Comparison of ENCODE assay signal across 26 cellular contexts in genomic region chr6:136668571-136668970, GRCh38.
DNase-seq lines count a peak whose midpoint lies in the region; ATAC-seq, FAIRE-seq and TF ChIP-seq lines count a peak whose summit lies in the region.
"Had no signal": no experiment of that assay in that cellular context is flagged by ENCODE, and none has a peak within 500 bp of the region (broad histone marks: within the 10 kb centered on the region; RNA-seq: fewer than 3 reads in every experiment).

No MANE protein-coding gene starts in this region.

- H3K36me3 ChIP-seq in PC-3 (ENCODE audit: low read depth, low read length) (no peaks in the 10 kb centered on the region), astrocyte (ENCODE audit: insufficient read depth, low read length) (no peaks in the 10 kb centered on the region), thyroid gland (no peaks in the 10 kb centered on the region)

- no TSS peak for BruUV-seq in PC-3 (replicated peaks; lab: Mats Ljungman, UMichigan)

- intact Hi-C loops in PC-3 (cut with micrococcal nuclease): loop anchor here (5.0 to 10.0 kb wide), 2 partner anchors 46 to 124 kb away; partner anchors contain the start of gene MAP3K5
- intact Hi-C loops in thyroid gland (cut with DNase I): no loop called here

- H3K9me3 Mint-ChIP-seq in astrocyte (ENCODE audit: unreplicated experiment): no peaks in the 10 kb centered on the region
- H3K9me3 Mint-ChIP-seq: GM23338, H9 had no signal

- WGBS in thyroid gland, 2 donors: 83 to 88% methylated on average over 3 of the region's 3 CpGs

- peaks cover 10% of the 10 kb centered on the region for H3K4me1 Mint-ChIP-seq in astrocyte (ENCODE audit: low read depth, unreplicated experiment)
- H3K4me1 Mint-ChIP-seq: B cell, GM23338, H9 had no signal

- TF ChIP-seq POLR2A in thyroid gland (IDR thresholded peaks at IDR 0.05): no peak

- no peaks in the 10 kb centered on the region for H3K36me3 Mint-ChIP-seq in astrocyte (ENCODE audit: low read depth, unreplicated experiment)

- H3K9me2 ChIP-seq in PC-3 (replicated peaks; ENCODE audit: low read length): no peaks in the 10 kb centered on the region

- peaks cover 30% of the 10 kb centered on the region for H3K4me1 ChIP-seq in PC-3 (ENCODE audit: insufficient read depth, low read length)
- H3K4me1 ChIP-seq in astrocyte (ENCODE audit: insufficient read depth, low read length): peaks cover 15% of the 10 kb centered on the region
- H3K4me1 ChIP-seq in thyroid gland: peaks cover 26 to 30% of the 10 kb centered on the region in 2 donors

- H3K9me3 ChIP-seq in PC-3 (ENCODE audit: low read length) (no peaks in the 10 kb centered on the region), astrocyte (ENCODE audit: insufficient read depth, low read depth, low read length) (no peaks in the 10 kb centered on the region), thyroid gland (no peaks in the 10 kb centered on the region)

- H3K27ac ChIP-seq in PC-3 (ENCODE audit: low read length) (no peak overlapping the region), astrocyte (ENCODE audit: low read depth, low read length) (no peak overlapping the region), thyroid gland (peak overlapping the region in 2 of 3 donors; percentile 33 to 72)
- H3K27ac ChIP-seq: C4-2B, HL-60, RWPE1 had no signal

- H3K9ac ChIP-seq in PC-3 (ENCODE audit: low read length) (no peak overlapping the region), astrocyte (ENCODE audit: low read length) (no peak overlapping the region)

- no peak for TF ChIP-seq CTCF in PC-3 (conservative IDR thresholded peaks at IDR 0.05; ENCODE audit: low read depth, low read length)
- TF ChIP-seq CTCF in astrocyte (IDR thresholded peaks at IDR 0.05; ENCODE audit: insufficient read depth, low read depth, low read length): no peak
- no peak for TF ChIP-seq CTCF in thyroid gland (IDR thresholded peaks at IDR 0.05)

- H3K4me2 ChIP-seq in PC-3 (ENCODE audit: low read length): peak overlapping the region; percentile 69
- H3K4me2 ChIP-seq in astrocyte (ENCODE audit: low read length): peak overlapping the region; percentile 66
- H3K4me2 ChIP-seq: GM23338 had no signal

- H3K4me3 ChIP-seq in PC-3 (ENCODE audit: low read length) (no peak overlapping the region), astrocyte (ENCODE audit: insufficient read depth, low read depth, low read length) (no peak overlapping the region), thyroid gland (replicated peaks in 1 of 3) (no peak overlapping the region)
- H3K4me3 ChIP-seq: GM23338 had no signal

- POLR2A ChIA-PET in PC-3 (lab: Charles Lee; ENCODE audit: unreplicated experiment): no interaction called here

- CTCF ChIA-PET in PC-3 (lab: Charles Lee): interaction anchor here (1.0 to 1.7 kb wide), 2 partner anchors 24 to 124 kb away, joined by 3 to 8 read pairs; partner anchors contain the start of gene MAP3K5

- H4K20me1 ChIP-seq in PC-3 (ENCODE audit: low read length): no peaks in the 10 kb centered on the region
- H4K20me1 ChIP-seq in astrocyte (ENCODE audit: insufficient read depth, low read length): no peaks in the 10 kb centered on the region

- no peak overlapping the region for H2AFZ ChIP-seq in PC-3 (ENCODE audit: low read length)
- no peak overlapping the region for H2AFZ ChIP-seq in astrocyte (ENCODE audit: low read depth, low read length)
- H2AFZ ChIP-seq: GM23338 had no signal

- no peak for FAIRE-seq in astrocyte (lab: Jason Lieb, UNC)
- FAIRE-seq: GM12892, GM19239 had no signal

- peak overlapping the region; percentile 67 for H3K27ac Mint-ChIP-seq in astrocyte (ENCODE audit: unreplicated experiment)
- H3K27ac Mint-ChIP-seq: B cell; CD8-positive, alpha-beta T cell; GM23338 had no signal

- H3K4me3 Mint-ChIP-seq in astrocyte (ENCODE audit: unreplicated experiment): no peak overlapping the region
- H3K4me3 Mint-ChIP-seq: B cell; CD8-positive, alpha-beta T cell; GM23338; H9 had no signal

- no peaks in the 10 kb centered on the region for H3K27me3 Mint-ChIP-seq in astrocyte (ENCODE audit: low read depth, unreplicated experiment)
- H3K27me3 Mint-ChIP-seq: B cell had no signal

- ATAC-seq in PC-3: no peak
- ATAC-seq: CD8-positive, alpha-beta T cell; GM23338 had no signal

- H3K79me2 ChIP-seq in PC-3 (ENCODE audit: low read length) (no peaks in the 10 kb centered on the region), astrocyte (ENCODE audit: insufficient read depth, low read length) (no peaks in the 10 kb centered on the region)

- H3K27me3 ChIP-seq in PC-3 (ENCODE audit: low read length): no peaks in the 10 kb centered on the region
- H3K27me3 ChIP-seq in astrocyte (ENCODE audit: insufficient read depth, low read length): no peaks in the 10 kb centered on the region
- no peaks in the 10 kb centered on the region for H3K27me3 ChIP-seq in thyroid gland

- DNase-seq in PC-3 (no peak), astrocyte (ENCODE audit: low read depth) (peak; percentile 34), iris pigment epithelial cell (ENCODE audit: low read depth) (peak; percentile 50), thyroid gland (no peak), NCI-H446 (lab: John Stamatoyannopoulos, UW) (no peak)
- DNase-seq in activated CD4-positive, alpha-beta T cell treated with anti-CD3 and anti-CD28 coated beads, Interleukin-2, amount 50 U/mL, for 1 hour: no peak
- no peak for DNase-seq in activated naive CD4-positive, alpha-beta T cell treated with anti-CD3 and anti-CD28 coated beads, Interleukin-2, amount 50 U/mL, for 16 hours
- DNase-seq: CD8-positive, alpha-beta T cell; GF-D8; H9; Karpas-422; NCI-H1436 treated with DMSO at 0.1 percent for 48 hours; NCI-H187 treated with DMSO at 0.1 percent for 48 hours; NCI-H2171 treated with DMSO at 0.1 percent for 48 hours; NCI-H524 treated with DMSO at 0.1 percent for 48 hours; NCI-H82; NK-92 treated with Interleukin-12 subunit alpha and Interleukin-12 subunit beta, amount 100 ng/mL, for 24 hours; SHP77; T-helper 1 cell had no signal

- no peaks in the 10 kb centered on the region for H3F3A ChIP-seq in PC-3 (ENCODE audit: low read length, unreplicated experiment)

Comparison
In these comparisons a context has a peak if more than half of its experiments do, and no peak if none do; other contexts are left out.
1. DNase-seq: peak in astrocyte (single experiment) and iris pigment epithelial cell (single experiment); none in PC-3 (single experiment), thyroid gland (0 of 2), activated CD4-positive, alpha-beta T cell treated with anti-CD3 and anti-CD28 coated beads, Interleukin-2, amount 50 U/mL, for 1 hour (single experiment), activated naive CD4-positive, alpha-beta T cell treated with anti-CD3 and anti-CD28 coated beads, Interleukin-2, amount 50 U/mL, for 16 hours (single experiment) and NCI-H446 (0 of 2).
2. H3K27ac ChIP-seq: peak in thyroid gland (2 of 3); none in PC-3 (single experiment) and astrocyte (single experiment).